In genomic region chr4:6392407-6392806, GRCh38 we compare ENCODE assay signal across 23 cellular contexts.
A peak's percentile ranks its signal among the peaks of the same experiment; 100 is the strongest.
DNase-seq lines count a peak whose midpoint lies in the region; ATAC-seq, FAIRE-seq and TF ChIP-seq lines count a peak whose summit lies in the region.
"Had no signal": no experiment of that assay in that cellular context is flagged by ENCODE, and none has a peak within 500 bp of the region (broad histone marks: within the 10 kb centered on the region; RNA-seq: fewer than 3 reads in every experiment).

No MANE protein-coding gene starts in this region.

- ATAC-seq in HCT116 (no peak), GM21367 (IDR thresholded peaks at IDR 0.05; ENCODE audit: unreplicated experiment) (no peak)
- ATAC-seq: GM12878 had no signal

- H2BK20ac ChIP-seq in H1 (ENCODE audit: low read length): no peak overlapping the region

- H3K4me2 ChIP-seq in HCT116 (ENCODE audit: low read length) (peak overlapping the region; percentile 73), PC-9 (peak overlapping the region; percentile 80; the same call in 1 of the 2 replicates), H1 (ENCODE audit: insufficient read depth in 1 of 2, low read depth in 2 of 2, low read length in 2 of 2) (no peak overlapping the region)

- no peaks in the 10 kb centered on the region for H3K79me2 ChIP-seq in HCT116 (ENCODE audit: insufficient read depth, low read length)
- no peaks in the 10 kb centered on the region for H3K79me2 ChIP-seq in PC-9 (ENCODE audit: low read depth)
- H3K79me2 ChIP-seq in H1 (ENCODE audit: control insufficient read depth in 1 of 2, insufficient read depth in 2 of 2, low read length in 2 of 2): no peaks in the 10 kb centered on the region

- 86% methylated on average over 7 of the region's 7 CpGs; no CpG with 5 or more reads in 1 of the 2 experiments for WGBS in H1 (ENCODE audit: extremely low coverage in 1 of 2, insufficient coverage in 1 of 2, insufficient read length in 1 of 2, insufficient replicate concordance in 2 of 2, low coverage in 1 of 2, low lambda C conversion rate in 2 of 2, missing lambda C conversion rate in 1 of 2), 2 experiments
- WGBS in esophagus squamous epithelium, 2 donors: 74 to 89% methylated on average over 6 of the region's 7 CpGs

- H3K9ac ChIP-seq in HCT116 (ENCODE audit: low read length): no peak overlapping the region
- H3K9ac ChIP-seq in H1 (replicated peaks in 1 of 4; ENCODE audit: extremely low read depth in 1 of 4, low read depth in 3 of 4, low read length in 3 of 4): no peak overlapping the region
- H3K9ac ChIP-seq: BLaER1 treated with 17β-estradiol and CSF1 and Interleukin-3, amounts not matched to agents 10 nM and 100 nM; GM23248 had no signal

- TF ChIP-seq CTCF in HCT116 (IDR thresholded peaks at IDR 0.05 in 2 of 3, conservative IDR thresholded peaks at IDR 0.05 in 1 of 3; ENCODE audit: borderline replicate concordance in 1 of 3, insufficient read depth in 1 of 3, low read depth in 2 of 3, low read length in 2 of 3) (no peak), PC-9 (conservative IDR thresholded peaks at IDR 0.05) (no peak), H1 (IDR thresholded peaks at IDR 0.05; ENCODE audit: control extremely low read depth in 1 of 3, insufficient read depth in 1 of 3, low read depth in 1 of 3, low read length in 3 of 3) (no peak), esophagus squamous epithelium (IDR thresholded peaks at IDR 0.05) (no peak)

- no peaks in the 10 kb centered on the region for H3K79me1 ChIP-seq in H1 (ENCODE audit: low read depth, low read length)

- no peak overlapping the region for H2BK15ac ChIP-seq in H1 (ENCODE audit: low read length)

- DNase-seq in HCT116 (ENCODE audit: low read depth, low spot score) (no peak), PC-9 (no peak), H1 (ENCODE audit: low read depth in 1 of 2, low spot score in 2 of 2) (no peak), esophagus squamous epithelium (lab: John Stamatoyannopoulos, UW) (no peak), T-helper 2 cell (no peak)
- no peak for DNase-seq in activated CD4-positive, alpha-beta T cell treated with anti-CD3 and anti-CD28 coated beads, Interleukin-2, amount 10 ng/mL, durations not matched to agents 7 days and 5 days
- DNase-seq: 8988T; AML-193; BE2C; CD4-positive, alpha-beta T cell; DMS 273 treated with DMSO at 0.1 percent for 48 hours; DMS79; EL; GDM1; GM23248 had no signal

- H2BK12ac ChIP-seq in H1 (ENCODE audit: low read depth, low read length): no peak overlapping the region

- no peak overlapping the region for H4K91ac ChIP-seq in H1 (replicated peaks; ENCODE audit: insufficient read length, low read length)

- H3K4me1 ChIP-seq in HCT116 (ENCODE audit: control insufficient read depth in 1 of 2, insufficient read depth in 2 of 2, low read length in 2 of 2) (peaks cover 15 to 40% of the 10 kb centered on the region in 2 experiments), PC-9 (replicated peaks; ENCODE audit: insufficient read depth) (peaks cover 26% of the 10 kb centered on the region), H1 (replicated peaks in 1 of 4; ENCODE audit: control insufficient read depth in 3 of 4, insufficient read depth in 4 of 4, low read length in 3 of 4) (peaks cover 0 to 4% (median under 1%) of the 10 kb centered on the region in 4 experiments; a peak in 4 of 7 replicates), esophagus squamous epithelium (peaks cover 0 to 61% (median 17%) of the 10 kb centered on the region in 3 donors)
- H3K4me1 ChIP-seq: BE2C, HAP-1 had no signal

- H3K4me3 Mint-ChIP-seq in activated CD4-positive, alpha-beta T cell treated with anti-CD3 and anti-CD28 coated beads, Interleukin-2, amount 10 ng/mL, durations not matched to agents 7 days and 5 days: no peak overlapping the region
- H3K4me3 Mint-ChIP-seq: CD14-positive monocyte; CD4-positive, alpha-beta T cell; CD8-positive, alpha-beta memory T cell had no signal

- H3K9me3 ChIP-seq in HCT116 (ENCODE audit: control insufficient read depth in 1 of 2, insufficient read depth in 1 of 2, low read depth in 1 of 2, low read length in 2 of 2) (no peaks in the 10 kb centered on the region), PC-9 (ENCODE audit: insufficient read depth, low read depth) (no peaks in the 10 kb centered on the region), H1 (ENCODE audit: insufficient read depth in 2 of 2, low read depth in 1 of 2, low read length in 1 of 2) (no peaks in the 10 kb centered on the region), esophagus squamous epithelium (no peaks in the 10 kb centered on the region)
- H3K9me3 ChIP-seq: A549; BE2C; BLaER1 treated with 17β-estradiol and CSF1 and Interleukin-3, amounts not matched to agents 10 nM and 100 nM; HAP-1 had no signal

- no peak overlapping the region for H2BK5ac ChIP-seq in H1 (ENCODE audit: low read depth, low read length)

- H3K4me1 Mint-ChIP-seq in activated CD4-positive, alpha-beta T cell treated with anti-CD3 and anti-CD28 coated beads, Interleukin-2, amount 10 ng/mL, durations not matched to agents 7 days and 5 days: no peaks in the 10 kb centered on the region
- H3K4me1 Mint-ChIP-seq: CD14-positive monocyte had no signal

- H3K36me3 Mint-ChIP-seq in activated CD4-positive, alpha-beta T cell treated with anti-CD3 and anti-CD28 coated beads, Interleukin-2, amount 10 ng/mL, durations not matched to agents 7 days and 5 days (ENCODE audit: low read depth): no peaks in the 10 kb centered on the region
- H3K36me3 Mint-ChIP-seq: CD14-positive monocyte; CD8-positive, alpha-beta memory T cell had no signal

- H2AK5ac ChIP-seq in H1 (ENCODE audit: low read depth, low read length): 0 out of 2 replicates have a peak overlapping the region, but pooled peaks have one; percentile 9

- H2AFZ ChIP-seq in HCT116 (ENCODE audit: low read depth, low read length, poor library complexity, severe bottlenecking) (no peak overlapping the region), PC-9 (no peak overlapping the region), H1 (ENCODE audit: low read length) (no peak overlapping the region)
- H2AFZ ChIP-seq: GM23248 had no signal

- H2BK120ac ChIP-seq in H1 (replicated peaks; ENCODE audit: low read depth, low read length): no peak overlapping the region

- TF ChIP-seq EP300 in H1 (IDR thresholded peaks at IDR 0.05; ENCODE audit: borderline replicate concordance in 1 of 2, low read depth in 2 of 2, low read length in 2 of 2): no peak

- RAD21 ChIA-PET in HCT116 (lab: Charles Lee; ENCODE audit: low non-redundant PET in 1 of 2, low total read pairs in 2 of 2, uncharacterized antibody in 2 of 2, unreplicated experiment in 2 of 2): no interaction called here

- CTCF ChIA-PET in HCT116 (lab: Charles Lee): no interaction called here
- CTCF ChIA-PET in PC-9 (lab: Charles Lee): interaction anchor here (0.6 kb wide), 1 partner anchor 129 kb away, joined by 4 read pairs; no protein-coding TSS in a partner anchor
- CTCF ChIA-PET in H1 (lab: Charles Lee; ENCODE audit: partially characterized antibody): interaction anchor here (1.0 to 1.9 kb wide), 5 partner anchors 11 to 158 kb away, joined by 3 to 6 read pairs (median 5); no protein-coding TSS in a partner anchor
- CTCF ChIA-PET in activated CD4-positive, alpha-beta T cell treated with anti-CD3 and anti-CD28 coated beads, Interleukin-2, amount 10 ng/mL, durations not matched to agents 7 days and 5 days (lab: Charles Lee): no interaction called here

- TF ChIP-seq POLR2A in HCT116 (IDR thresholded peaks at IDR 0.05; ENCODE audit: borderline replicate concordance, extremely low read depth, insufficient read depth, insufficient read length) (no peak), H1 (IDR thresholded peaks at IDR 0.05; ENCODE audit: control extremely low read depth in 1 of 2, low read depth in 2 of 2, low read length in 2 of 2) (no peak), esophagus squamous epithelium (IDR thresholded peaks at IDR 0.05) (no peak)

- no peak overlapping the region for H3K4ac ChIP-seq in H1 (replicated peaks; ENCODE audit: insufficient read length, low read depth, low read length)

- H3K56ac ChIP-seq in H1 (replicated peaks; ENCODE audit: insufficient read length, low read depth, low read length): no peak overlapping the region

- H3K23ac ChIP-seq in H1 (ENCODE audit: insufficient read length): no peak overlapping the region

- no peaks in the 10 kb centered on the region for H3K9me2 ChIP-seq in HCT116 (ENCODE audit: insufficient read depth)
- H3K9me2 ChIP-seq in PC-9 (ENCODE audit: insufficient read depth): no peaks in the 10 kb centered on the region

- H3K4me3 ChIP-seq in HCT116 (replicated peaks in 1 of 2; ENCODE audit: low read depth in 1 of 2, low read length in 2 of 2) (no peak overlapping the region), PC-9 (no peak overlapping the region), H1 (ENCODE audit: extremely low read depth in 1 of 4, insufficient read depth in 2 of 4, low read depth in 3 of 4, low read length in 4 of 4) (no peak overlapping the region), esophagus squamous epithelium (no peak overlapping the region)
- H3K4me3 ChIP-seq: A549; BLaER1 treated with 17β-estradiol and CSF1 and Interleukin-3, amounts not matched to agents 10 nM and 100 nM; GM12878; GM23248; HAP-1 had no signal

- H3K9me3 Mint-ChIP-seq in activated CD4-positive, alpha-beta T cell treated with anti-CD3 and anti-CD28 coated beads, Interleukin-2, amount 10 ng/mL, durations not matched to agents 7 days and 5 days: no peaks in the 10 kb centered on the region
- H3K9me3 Mint-ChIP-seq: CD14-positive monocyte; CD4-positive, alpha-beta T cell; CD8-positive, alpha-beta memory T cell had no signal

- no peak for TF ChIP-seq RAD21 in HCT116 (IDR thresholded peaks at IDR 0.05; ENCODE audit: low read depth)
- TF ChIP-seq RAD21 in H1 (IDR thresholded peaks at IDR 0.05 in 1 of 2, conservative IDR thresholded peaks at IDR 0.05 in 1 of 2; ENCODE audit: low read depth in 2 of 2, low read length in 2 of 2): no peak

- BruUV-seq in HCT116 (replicated peaks; lab: Mats Ljungman, UMichigan) (no TSS peak), PC-9 (replicated peaks; lab: Mats Ljungman, UMichigan) (no TSS peak)

- H4K8ac ChIP-seq in H1 (ENCODE audit: extremely low read depth, insufficient read depth, low read length): no peak overlapping the region

- no peak for FAIRE-seq in H1 (lab: Jason Lieb, UNC)
- FAIRE-seq: A549, D721Med, GM12878 had no signal

- intact Hi-C loops in HCT116 (cut with micrococcal nuclease) (loop anchor here (5.0 kb wide), 1 partner anchor 75 kb away; no protein-coding TSS in a partner anchor), PC-9 (cut with micrococcal nuclease; ENCODE audit: unreplicated experiment) (loop anchor here (5.0 kb wide), 1 partner anchor 80 kb away; the partner anchor contains the start of gene PPP2R2C), esophagus squamous epithelium (cut with DNase I) (no loop called here)

- H3K36me3 ChIP-seq in HCT116 (ENCODE audit: control insufficient read depth in 1 of 2, insufficient read depth in 2 of 2, low read length in 2 of 2) (no peaks in the 10 kb centered on the region), PC-9 (ENCODE audit: low read depth) (no peaks in the 10 kb centered on the region), H1 (ENCODE audit: control insufficient read depth in 2 of 4, insufficient read depth in 4 of 4, low read length in 3 of 4) (no peaks in the 10 kb centered on the region), esophagus squamous epithelium (no peaks in the 10 kb centered on the region)
- H3K36me3 ChIP-seq: BE2C; BLaER1 treated with 17β-estradiol and CSF1 and Interleukin-3, amounts not matched to agents 10 nM and 100 nM; HAP-1 had no signal

- no peak overlapping the region for H3K14ac ChIP-seq in H1 (ENCODE audit: insufficient read length)

- H3K27me3 ChIP-seq in HCT116 (ENCODE audit: insufficient read depth, low read length) (no peaks in the 10 kb centered on the region), PC-9 (ENCODE audit: insufficient read depth, low read depth) (no peaks in the 10 kb centered on the region), H1 (replicated peaks in 1 of 4; ENCODE audit: control insufficient read depth in 3 of 4, extremely low read depth in 1 of 4, insufficient read depth in 3 of 4, low read length in 3 of 4) (no peaks in the 10 kb centered on the region), esophagus squamous epithelium (peaks cover 0 to 35% (median 0%) of the 10 kb centered on the region in 4 donors)
- H3K27me3 ChIP-seq: BE2C had no signal

- POLR2A ChIA-PET in HCT116 (lab: Charles Lee): no interaction called here
- POLR2A ChIA-PET in PC-9 (lab: Charles Lee; ENCODE audit: unreplicated experiment): no interaction called here
- POLR2A ChIA-PET in H1 (lab: Charles Lee; ENCODE audit: partially characterized antibody): no interaction called here
- POLR2A ChIA-PET in activated CD4-positive, alpha-beta T cell treated with anti-CD3 and anti-CD28 coated beads, Interleukin-2, amount 10 ng/mL, durations not matched to agents 7 days and 5 days (lab: Charles Lee): no interaction called here

- H4K20me1 ChIP-seq in HCT116 (ENCODE audit: insufficient read depth): no peaks in the 10 kb centered on the region
- no peaks in the 10 kb centered on the region for H4K20me1 ChIP-seq in PC-9 (ENCODE audit: insufficient read depth)
- H4K20me1 ChIP-seq in H1 (replicated peaks in 1 of 2; ENCODE audit: control insufficient read depth in 1 of 2, insufficient read depth in 2 of 2, low read length in 2 of 2): no peaks in the 10 kb centered on the region

- peaks cover 10% of the 10 kb centered on the region; the same call in 1 of the 2 replicates for H3F3A ChIP-seq in PC-9 (ENCODE audit: insufficient read depth, low read depth)

- no peaks in the 10 kb centered on the region for H3K23me2 ChIP-seq in H1 (ENCODE audit: low read depth, low read length)

- H3K27ac ChIP-seq in HCT116 (ENCODE audit: low read depth, low read length) (no peak overlapping the region), PC-9 (peak overlapping the region; percentile 88), H1 (ENCODE audit: low read depth, low read length) (no peak overlapping the region), esophagus squamous epithelium (peak overlapping the region; percentile 61 to 92 (median 82))
- H3K27ac ChIP-seq: BLaER1 treated with 17β-estradiol and CSF1 and Interleukin-3, amounts not matched to agents 10 nM and 100 nM; GM23248 had no signal

- H3K27ac Mint-ChIP-seq in activated CD4-positive, alpha-beta T cell treated with anti-CD3 and anti-CD28 coated beads, Interleukin-2, amount 10 ng/mL, durations not matched to agents 7 days and 5 days: no peak overlapping the region
- H3K27ac Mint-ChIP-seq: CD4-positive, alpha-beta T cell; CD8-positive, alpha-beta memory T cell had no signal

- H3K18ac ChIP-seq in H1 (ENCODE audit: extremely low read depth, low read length): no peak overlapping the region

- H4K5ac ChIP-seq in H1 (ENCODE audit: insufficient read length, low read depth, low read length): no peak overlapping the region

- H3K27me3 Mint-ChIP-seq in activated CD4-positive, alpha-beta T cell treated with anti-CD3 and anti-CD28 coated beads, Interleukin-2, amount 10 ng/mL, durations not matched to agents 7 days and 5 days: peaks cover 2% of the 10 kb centered on the region

Comparison
In these comparisons a context has a peak if more than half of its experiments do, and no peak if none do; other contexts are left out.
1. H3K27ac ChIP-seq: peak in PC-9 (single experiment) and esophagus squamous epithelium (4 of 4); none in HCT116 (single experiment) and H1 (single experiment).
2. H3K4me2 ChIP-seq: peak in HCT116 (single experiment) and PC-9 (single experiment); none in H1 (0 of 2).
3. CTCF ChIA-PET loops: an anchor here in PC-9 (0.6 kb wide) and H1 (1.0 to 1.9 kb wide); none called in HCT116 and activated CD4-positive, alpha-beta T cell treated with anti-CD3 and anti-CD28 coated beads, Interleukin-2, amount 10 ng/mL, durations not matched to agents 7 days and 5 days.